In genomic region chr6:6008114-6008647, GRCh38 we compare ENCODE assay signal across 7 cellular contexts. TPM values are rescaled to one million over a fixed set of nuclear protein-coding genes. Genes with fewer than 3 reads are reported as not detected.
A peak's percentile ranks its signal among the peaks of the same experiment; 100 is the strongest.
DNase-seq lines count a peak whose midpoint lies in the region; ATAC-seq, FAIRE-seq and TF ChIP-seq lines count a peak whose summit lies in the region.

No MANE protein-coding gene starts in this region.

- TF ChIP-seq CTCF in HL-60 (IDR thresholded peaks at IDR 0.05; ENCODE audit: insufficient read depth, low read length) (no peak), neutrophil (IDR thresholded peaks at IDR 0.05) (no peak)

- H3K4me3 ChIP-seq in HL-60 (replicated peaks; ENCODE audit: insufficient read depth, low read length) (peak overlapping the region; percentile 60), neutrophil (ENCODE audit: low read depth in 1 of 2, low read length in 1 of 2) (peak overlapping the region; percentile 60 to 73)

- H3K27me3 Mint-ChIP-seq in central memory CD8-positive, alpha-beta T cell, result peaks cover 80% of the 10 kb centered on the region

- intact Hi-C loops in sciatic nerve (cut with DNase I), result no loop called here

- H3K4me3 Mint-ChIP-seq in central memory CD8-positive, alpha-beta T cell, result peak overlapping the region; percentile 69

- peaks cover 50% of the 10 kb centered on the region for H3K4me1 Mint-ChIP-seq in central memory CD8-positive, alpha-beta T cell

- H3K27ac Mint-ChIP-seq in central memory CD8-positive, alpha-beta T cell (ENCODE audit: low read depth), result no peak overlapping the region

- peaks cover 38% of the 10 kb centered on the region for H3K27me3 ChIP-seq in HL-60 (ENCODE audit: insufficient read depth, poor library complexity, severe bottlenecking)
- peaks cover 100% of the 10 kb centered on the region for H3K27me3 ChIP-seq in neutrophil

- peaks cover 38% of the 10 kb centered on the region for H3K36me3 Mint-ChIP-seq in central memory CD8-positive, alpha-beta T cell (ENCODE audit: insufficient read depth)

- peaks cover 45 to 54% of the 10 kb centered on the region in 2 experiments for H3K4me1 ChIP-seq in neutrophil (ENCODE audit: control insufficient read depth in 1 of 2, insufficient read depth in 1 of 2, low read depth in 1 of 2, low read length in 1 of 2)

- no peaks in the 10 kb centered on the region for H3K9me3 ChIP-seq in neutrophil

- H3K27ac ChIP-seq in HL-60 (replicated peaks) (peak overlapping the region; percentile 7; the same call in 1 of the 2 replicates), neutrophil (no peak overlapping the region)

- ATAC-seq in central memory CD8-positive, alpha-beta T cell (replicated peaks; ENCODE audit: extremely low read depth, poor library complexity, severe bottlenecking), result peak; percentile 13
- no peak for ATAC-seq in sciatic nerve

- no peaks in the 10 kb centered on the region for H3K36me3 ChIP-seq in neutrophil

- H3K9me3 Mint-ChIP-seq in central memory CD8-positive, alpha-beta T cell, result peaks cover 18% of the 10 kb centered on the region

- FAIRE-seq in GM19239 (lab: Jason Lieb, UNC), result peak; percentile 68

- no peak for DNase-seq in GM19239 (ENCODE audit: insufficient read length, low spot score)
- DNase-seq in HL-60 (ENCODE audit: low read depth in 1 of 2, low spot score in 1 of 2), result no peak
- no peak for DNase-seq in central memory CD8-positive, alpha-beta T cell (ENCODE audit: low spot score in 2 of 2)
- no peak for DNase-seq in sciatic nerve (ENCODE audit: low spot score)
- no peak for DNase-seq in NCI-H1694 treated with DMSO at 0.1 percent for 48 hours (lab: John Stamatoyannopoulos, UW)
- DNase-seq in NCI-H524 (lab: John Stamatoyannopoulos, UW), result no peak

RNA-seq across cellular contexts. Expression of gene NRN1, which starts 1.5 kb away (rescaled TPM):
- total RNA-seq in sciatic nerve, result 90.1 TPM
